8 cellular contexts compared by ENCODE assay signal in the genomic region with DNA sequence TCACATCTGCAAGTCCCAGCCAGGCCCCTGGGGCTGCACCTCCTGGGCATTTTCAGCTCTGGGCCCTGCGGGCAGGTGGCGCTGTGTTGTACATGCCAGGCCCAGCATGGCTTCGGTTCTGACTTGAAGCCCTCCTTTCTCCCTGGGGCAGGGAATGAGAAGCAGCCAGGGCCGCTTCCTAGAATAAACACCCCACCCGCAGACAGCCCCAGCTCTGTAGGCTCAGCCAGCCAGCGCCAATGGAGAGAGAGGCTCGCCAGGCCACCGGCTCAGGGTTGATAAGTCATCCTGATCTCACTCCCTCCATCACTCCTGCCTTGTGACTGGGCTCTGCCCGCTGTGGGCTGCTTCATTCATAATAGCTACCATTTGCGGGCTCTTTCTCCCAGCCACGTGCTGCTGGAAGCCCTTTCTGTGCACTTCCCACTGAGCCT. TPM values are rescaled to one million over a fixed set of nuclear protein-coding genes. Genes with fewer than 3 reads are reported as not detected.
DNase-seq lines count a peak whose midpoint lies in the region; ATAC-seq and TF ChIP-seq lines count a peak whose summit lies in the region.

No MANE protein-coding gene starts in this region.

- POLR2A ChIA-PET in PC-9 (lab: Charles Lee; ENCODE audit: unreplicated experiment) = interaction anchor here (0.6 kb wide), 5 partner anchors 15 to 494 kb away, joined by 3 to 24 read pairs (median 5); no protein-coding TSS in a partner anchor

- CTCF ChIA-PET in PC-9 (lab: Charles Lee) = interaction anchor here (0.6 to 1.3 kb wide), 7 partner anchors 9 to 385 kb away, joined by 3 to 7 read pairs (median 5); no protein-coding TSS in a partner anchor
- CTCF ChIA-PET in mammary epithelial cell (lab: Charles Lee; ENCODE audit: low non-redundant PET) = no interaction called here

- H3K4me2 ChIP-seq in PC-9 = peak overlapping the region; percentile 30; the same call in 1 of the 2 replicates
- no peak overlapping the region for H3K4me2 ChIP-seq in mammary epithelial cell (ENCODE audit: insufficient read depth, low read depth, low read length)

- H3F3A ChIP-seq in PC-9 (ENCODE audit: insufficient read depth, low read depth) = peaks cover 39% of the 10 kb centered on the region; the same call in 1 of the 2 replicates

- H3K9me3 ChIP-seq in PC-9 (ENCODE audit: insufficient read depth, low read depth) (no peaks in the 10 kb centered on the region), suprapubic skin (no peaks in the 10 kb centered on the region), mammary epithelial cell (replicated peaks; ENCODE audit: insufficient read depth, low read length) (no peaks in the 10 kb centered on the region)

- H3K4me1 ChIP-seq in PC-9 (replicated peaks; ENCODE audit: insufficient read depth) (peaks cover 30% of the 10 kb centered on the region), rectal smooth muscle tissue (ENCODE audit: control insufficient read depth, insufficient read depth, low read length) (peaks cover 3% of the 10 kb centered on the region), suprapubic skin (peaks cover 27% of the 10 kb centered on the region), mammary epithelial cell (ENCODE audit: insufficient read depth, low read length) (peaks cover 8% of the 10 kb centered on the region)

- H4K20me1 ChIP-seq in PC-9 (ENCODE audit: insufficient read depth) = no peaks in the 10 kb centered on the region
- no peaks in the 10 kb centered on the region for H4K20me1 ChIP-seq in mammary epithelial cell (ENCODE audit: insufficient read depth, low read length)

- dilution Hi-C loops in mammary epithelial cell (cut with HindIII; ENCODE audit: low sequenced_read_pairs) = loop anchor here (5.0 to 10.0 kb wide), 2 partner anchors 55 to 87 kb away; no protein-coding TSS in a partner anchor

- in situ Hi-C loops in mammary epithelial cell (cut with MboI; ENCODE audit: low sequenced_read_pairs in 2 of 2) = no loop called here

- 28% methylated on average over 11 of the region's 11 CpGs for WGBS in suprapubic skin
- WGBS in mammary epithelial cell (ENCODE audit: low coverage, missing lambda C conversion rate) = 88% methylated on average over 11 of the region's 11 CpGs

- no peaks in the 10 kb centered on the region for H3K27me3 ChIP-seq in PC-9 (ENCODE audit: insufficient read depth, low read depth)
- H3K27me3 ChIP-seq in rectal smooth muscle tissue (ENCODE audit: control insufficient read depth, insufficient read depth, low read length) = peaks cover 6% of the 10 kb centered on the region
- H3K27me3 ChIP-seq in suprapubic skin = no peaks in the 10 kb centered on the region
- H3K27me3 ChIP-seq in mammary epithelial cell (ENCODE audit: insufficient read depth, low read length) = no peaks in the 10 kb centered on the region

- intact Hi-C loops in PC-9 (cut with micrococcal nuclease; ENCODE audit: unreplicated experiment) (loop anchor here (1.0 to 2.0 kb wide), 2 partner anchors 7 to 21 kb away; no protein-coding TSS in a partner anchor), Right ventricle myocardium superior (cut with DNase I) (no loop called here), mammary epithelial cell (cut with micrococcal nuclease) (no loop called here)

- BruUV-seq in PC-9 (replicated peaks; lab: Mats Ljungman, UMichigan) = no TSS peak
- no TSS peak for BruUV-seq in mammary epithelial cell (replicated peaks; lab: Mats Ljungman, UMichigan)

- no peak overlapping the region for H3K27ac ChIP-seq in PC-9
- H3K27ac ChIP-seq in rectal smooth muscle tissue (ENCODE audit: low read depth, low read length) = peak overlapping the region; percentile 25
- no peak overlapping the region for H3K27ac ChIP-seq in suprapubic skin
- H3K27ac ChIP-seq in mammary epithelial cell (ENCODE audit: insufficient read depth, low read depth, low read length) = no peak overlapping the region

- H3K9me2 ChIP-seq in PC-9 (ENCODE audit: insufficient read depth) = no peaks in the 10 kb centered on the region

- no peak for TF ChIP-seq EP300 in suprapubic skin (IDR thresholded peaks at IDR 0.05)

- no peak overlapping the region for H3K9ac ChIP-seq in rectal smooth muscle tissue (ENCODE audit: low read length)
- no peak overlapping the region for H3K9ac ChIP-seq in mammary epithelial cell (ENCODE audit: insufficient read depth, low read length)

- peak in 2 of 3 donors; percentile 40 to 48 for DNase-seq in stimulated activated CD4-positive, alpha-beta T cell treated with anti-CD3 and anti-CD28 coated beads, Interleukin-12 subunit alpha, Interleukin-12 subunit beta, amount 100 ng/mL, for 48 hours (ENCODE audit: low read depth in 2 of 3, low spot score in 1 of 3)
- no peak for DNase-seq in stimulated activated CD4-positive, alpha-beta T cell treated with anti-CD3 and anti-CD28 coated beads, Interleukin-12 subunit alpha, Interleukin-12 subunit beta, amount 100 ng/mL, for 4 hours
- peak; percentile 75 to 88 for DNase-seq in PC-9
- DNase-seq in activated gamma-delta T cell treated with anti-CD3 and anti-CD28 coated beads, Interleukin-2, amount 50 U/mL, for 16 hours (ENCODE audit: low read depth) = peak; percentile 41
- DNase-seq in Right ventricle myocardium superior = peak; percentile 73
- no peak for DNase-seq in suprapubic skin (ENCODE audit: low spot score in 2 of 2)
- DNase-seq in mammary epithelial cell = no peak

- H2AFZ ChIP-seq in PC-9 (no peak overlapping the region), mammary epithelial cell (ENCODE audit: low read depth, low read length) (no peak overlapping the region)

- TF ChIP-seq POLR2A in suprapubic skin (IDR thresholded peaks at IDR 0.05) = no peak

- H3K36me3 ChIP-seq in PC-9 (ENCODE audit: low read depth) (no peaks in the 10 kb centered on the region), rectal smooth muscle tissue (ENCODE audit: control insufficient read depth, insufficient read depth, low read length) (no peaks in the 10 kb centered on the region), suprapubic skin (no peaks in the 10 kb centered on the region), mammary epithelial cell (ENCODE audit: insufficient read depth, low read length) (no peaks in the 10 kb centered on the region)

- H3K4me3 ChIP-seq in PC-9 = no peak overlapping the region
- no peak overlapping the region for H3K4me3 ChIP-seq in rectal smooth muscle tissue (ENCODE audit: low read length)
- H3K4me3 ChIP-seq in suprapubic skin = no peak overlapping the region
- H3K4me3 ChIP-seq in mammary epithelial cell (replicated peaks in 1 of 3; ENCODE audit: insufficient read depth in 1 of 3, low read depth in 2 of 3, low read length in 3 of 3) = no peak overlapping the region

- TF ChIP-seq CTCF in PC-9 (conservative IDR thresholded peaks at IDR 0.05) (peak; percentile 65), suprapubic skin (IDR thresholded peaks at IDR 0.05) (peak in 1 of 2 donors; percentile 34), mammary epithelial cell (conservative IDR thresholded peaks at IDR 0.05 in 1 of 2, IDR thresholded peaks at IDR 0.05 in 1 of 2; ENCODE audit: extremely low read depth in 1 of 2, insufficient read depth in 1 of 2, low read depth in 1 of 2, low read length in 2 of 2) (peak in 1 of 2 donors; percentile 17)

- ATAC-seq in Right ventricle myocardium superior (ENCODE audit: poor library complexity) = peak; percentile 27

- peaks cover 12% of the 10 kb centered on the region for H3K79me2 ChIP-seq in PC-9 (ENCODE audit: low read depth)
- no peaks in the 10 kb centered on the region for H3K79me2 ChIP-seq in mammary epithelial cell (ENCODE audit: insufficient read depth, low read length)

RNA-seq across cellular contexts. Expression of a gene that starts 6.0 kb away (rescaled TPM):
- total RNA-seq in PC-9 (2021) (44.2 and 48.3 TPM in 2 replicates), Right ventricle myocardium superior (14.6 TPM), suprapubic skin (1 to 10 TPM; 1.1 to 3.1 (median 2.3) TPM), mammary epithelial cell (10 to 100 TPM in 1 of 2 donors, 1 to 10 TPM in 1; 3.3 to 13.5 TPM)
- 3.6 TPM for polyA plus RNA-seq in mammary epithelial cell
- polyA minus RNA-seq in mammary epithelial cell = 10.4 TPM

RNA-seq across cellular contexts. Expression of a gene that starts 37.0 kb away (rescaled TPM):
- total RNA-seq in PC-9 (2021) = 25.0 and 34.8 TPM in 2 replicates
- 4.0 TPM for total RNA-seq in Right ventricle myocardium superior
- 10 to 100 TPM; 12.0 to 18.3 (median 14.9) TPM for total RNA-seq in suprapubic skin
- 10 to 100 TPM in 1 of 2 donors, 1 to 10 TPM in 1; 3.3 to 13.0 TPM for total RNA-seq in mammary epithelial cell
- 9.5 TPM for polyA plus RNA-seq in mammary epithelial cell
- polyA minus RNA-seq in mammary epithelial cell = 6.4 TPM

RNA-seq across cellular contexts. Expression of a gene that starts 41.3 kb away (rescaled TPM):
- total RNA-seq in PC-9 (2021) (95.9 and 110 TPM in 2 replicates), Right ventricle myocardium superior (74.0 TPM), suprapubic skin (10 to 100 TPM; 23.8 to 54.7 (median 46.1) TPM), mammary epithelial cell (10 to 100 TPM; 20.3 to 62.1 TPM)
- 41.2 TPM for polyA plus RNA-seq in mammary epithelial cell
- 3.8 TPM for polyA minus RNA-seq in mammary epithelial cell

Comparison
In these comparisons a context has a peak if more than half of its experiments do, and no peak if none do; other contexts are left out.
1. DNase-seq: peak in stimulated activated CD4-positive, alpha-beta T cell treated with anti-CD3 and anti-CD28 coated beads, Interleukin-12 subunit alpha, Interleukin-12 subunit beta, amount 100 ng/mL, for 48 hours (2 of 3), PC-9 (2 of 2), activated gamma-delta T cell treated with anti-CD3 and anti-CD28 coated beads, Interleukin-2, amount 50 U/mL, for 16 hours (single experiment) and Right ventricle myocardium superior (single experiment); none in stimulated activated CD4-positive, alpha-beta T cell treated with anti-CD3 and anti-CD28 coated beads, Interleukin-12 subunit alpha, Interleukin-12 subunit beta, amount 100 ng/mL, for 4 hours (single experiment), suprapubic skin (0 of 2) and mammary epithelial cell (single experiment).